ENCODE assay signal across 16 cellular contexts in genomic region chr3:65986285-65986684, GRCh38.
"Had no signal": no experiment of that assay in that cellular context is flagged by ENCODE, and none has a peak within 500 bp of the region (broad histone marks: within the 10 kb centered on the region; RNA-seq: fewer than 3 reads in every experiment).

No MANE protein-coding gene starts in this region.

- H3K9me3 ChIP-seq: esophagus muscularis mucosa, gastroesophageal sphincter, heart right ventricle, left lung, lower lobe of right lung, mucosa of descending colon had no signal

- ATAC-seq: foreskin keratinocyte, gastroesophageal sphincter, left lung, lower lobe of right lung, mucosa of descending colon had no signal

- H3K4me3 ChIP-seq: coronary artery, dorsolateral prefrontal cortex, esophagus muscularis mucosa, gastroesophageal sphincter, heart right ventricle, left lung, lower lobe of right lung, mucosa of descending colon had no signal

- DNase-seq: dermis blood vessel endothelial cell; dorsolateral prefrontal cortex; effector CD4-positive, alpha-beta T cell; effector memory CD4-positive, alpha-beta T cell; foreskin keratinocyte; heart right ventricle; hippocampal formation; left cardiac atrium; left lung; lower lobe of right lung; mesenchymal stem cell; mucosa of descending colon; naive B cell had no signal

- H3K4me1 ChIP-seq: foreskin keratinocyte, left lung, lower lobe of right lung had no signal

- H3K27ac ChIP-seq: coronary artery, dorsolateral prefrontal cortex, esophagus muscularis mucosa, foreskin keratinocyte, gastroesophageal sphincter, left lung, lower lobe of right lung had no signal

- H3K36me3 ChIP-seq: esophagus muscularis mucosa, gastroesophageal sphincter, heart right ventricle, left lung, lower lobe of right lung had no signal

- H3K27me3 ChIP-seq: dorsolateral prefrontal cortex, esophagus muscularis mucosa, foreskin keratinocyte, gastroesophageal sphincter, heart right ventricle, left lung had no signal
